Comparison of ENCODE assay signal across 8 cellular contexts in genomic region chr1:205592443-205593003, GRCh38. TPM values are rescaled to one million over a fixed set of nuclear protein-coding genes. Genes with fewer than 3 reads are reported as not detected.
DNase-seq lines count a peak whose midpoint lies in the region; ATAC-seq, FAIRE-seq and TF ChIP-seq lines count a peak whose summit lies in the region.

No MANE protein-coding gene starts in this region.

- H3K27me3 Mint-ChIP-seq in activated naive CD4-positive, alpha-beta T cell treated with anti-CD3 and anti-CD28 coated beads for 36 hours (ENCODE audit: low read depth): no peaks in the 10 kb centered on the region
- no peaks in the 10 kb centered on the region for H3K27me3 Mint-ChIP-seq in activated CD8-positive, alpha-beta memory T cell treated with anti-CD3 and anti-CD28 coated beads, Interleukin-2, amount 10 ng/mL, durations not matched to agents 7 days and 5 days
- H3K27me3 Mint-ChIP-seq in type B pancreatic cell: peaks cover 13% of the 10 kb centered on the region

- FAIRE-seq in kidney (lab: Jason Lieb, UNC): no peak

- in situ Hi-C loops in GM13976 (cut with MboI; ENCODE audit: low sequenced_read_pairs, unreplicated experiment): no loop called here

- peak overlapping the region; percentile 71 for H3K4me3 Mint-ChIP-seq in activated naive CD4-positive, alpha-beta T cell treated with anti-CD3 and anti-CD28 coated beads for 36 hours
- peak overlapping the region; percentile 59 for H3K4me3 Mint-ChIP-seq in activated CD8-positive, alpha-beta memory T cell treated with anti-CD3 and anti-CD28 coated beads, Interleukin-2, amount 10 ng/mL, durations not matched to agents 7 days and 5 days
- peak overlapping the region; percentile 25 for H3K4me3 Mint-ChIP-seq in type B pancreatic cell

- no peak for TF ChIP-seq CTCF in kidney (IDR thresholded peaks at IDR 0.05; ENCODE audit: borderline replicate concordance, extremely low read depth, insufficient read depth)
- TF ChIP-seq CTCF in type B pancreatic cell (conservative IDR thresholded peaks at IDR 0.05): no peak
- no peak for TF ChIP-seq CTCF in GM13976 (IDR thresholded peaks at IDR 0.05; ENCODE audit: borderline replicate concordance, control extremely low read depth, extremely low read depth, insufficient read depth, missing control alignments)

- H3K4me3 ChIP-seq in kidney (ENCODE audit: low read length in 2 of 2): peak overlapping the region; percentile 42 to 60

- DNase-seq in activated naive CD4-positive, alpha-beta T cell treated with anti-CD3 and anti-CD28 coated beads for 36 hours: no peak
- no peak for DNase-seq in activated naive CD4-positive, alpha-beta T cell (lab: John Stamatoyannopoulos, UW)
- DNase-seq in activated CD8-positive, alpha-beta memory T cell treated with anti-CD3 and anti-CD28 coated beads, Interleukin-2, amount 10 ng/mL, durations not matched to agents 7 days and 5 days: peak; percentile 35
- DNase-seq in kidney (no peak), type B pancreatic cell (ENCODE audit: extremely low spot score, unreplicated experiment) (peak; percentile 45), NCI-H1092 treated with DMSO at 0.1 percent for 48 hours (lab: John Stamatoyannopoulos, UW) (no peak), GM13976 (ENCODE audit: low spot score) (no peak), NCI-H1436 (lab: John Stamatoyannopoulos, UW) (no peak)

- CTCF ChIA-PET in activated naive CD4-positive, alpha-beta T cell treated with anti-CD3 and anti-CD28 coated beads for 36 hours (lab: Charles Lee): interaction anchor here (0.6 to 9.7 kb wide), 31 partner anchors 8 to 455 kb away, joined by 3 to 390 read pairs (median 9); partner anchors contain the start of gene ELK4
- CTCF ChIA-PET in activated CD8-positive, alpha-beta memory T cell treated with anti-CD3 and anti-CD28 coated beads, Interleukin-2, amount 10 ng/mL, durations not matched to agents 7 days and 5 days (lab: Charles Lee): interaction anchor here (0.8 to 11.8 kb wide), 38 partner anchors 9 to 385 kb away, joined by 3 to 465 read pairs (median 8); partner anchors contain the start of gene ELK4

- H3K27ac Mint-ChIP-seq in activated naive CD4-positive, alpha-beta T cell treated with anti-CD3 and anti-CD28 coated beads for 36 hours: peak overlapping the region; percentile 82
- H3K27ac Mint-ChIP-seq in activated CD8-positive, alpha-beta memory T cell treated with anti-CD3 and anti-CD28 coated beads, Interleukin-2, amount 10 ng/mL, durations not matched to agents 7 days and 5 days: no peak overlapping the region
- no peak overlapping the region for H3K27ac Mint-ChIP-seq in type B pancreatic cell

- H3K36me3 ChIP-seq in kidney (ENCODE audit: control insufficient read depth in 1 of 2, insufficient read depth in 2 of 2, low read length in 2 of 2): peaks cover 0 to 4% of the 10 kb centered on the region in 2 donors

- H3K4me1 ChIP-seq in kidney (ENCODE audit: control insufficient read depth in 1 of 2, insufficient read depth in 1 of 2, low read depth in 1 of 2, low read length in 2 of 2): peaks cover 0 to 3% of the 10 kb centered on the region in 2 donors

- intact Hi-C loops in activated naive CD4-positive, alpha-beta T cell treated with anti-CD3 and anti-CD28 coated beads for 36 hours (cut with micrococcal nuclease): loop anchor here (1.0 to 5.0 kb wide), 6 partner anchors 40 to 385 kb away; partner anchors contain the start of gene ELK4
- intact Hi-C loops in kidney (cut with DNase I): no loop called here

- H3K9ac ChIP-seq in kidney (ENCODE audit: low read length in 2 of 2): no peak overlapping the region

- no peaks in the 10 kb centered on the region for H3K9me3 ChIP-seq in kidney (ENCODE audit: control insufficient read depth in 1 of 2, low read length in 2 of 2)

- H3K36me3 Mint-ChIP-seq in activated naive CD4-positive, alpha-beta T cell treated with anti-CD3 and anti-CD28 coated beads for 36 hours (ENCODE audit: low read depth): peaks cover 12% of the 10 kb centered on the region
- H3K36me3 Mint-ChIP-seq in activated CD8-positive, alpha-beta memory T cell treated with anti-CD3 and anti-CD28 coated beads, Interleukin-2, amount 10 ng/mL, durations not matched to agents 7 days and 5 days: peaks cover 3% of the 10 kb centered on the region
- no peaks in the 10 kb centered on the region for H3K36me3 Mint-ChIP-seq in type B pancreatic cell

- H3K27ac ChIP-seq in kidney (ENCODE audit: low read depth in 2 of 2, low read length in 2 of 2): no peak overlapping the region

- no peak for ATAC-seq in activated CD8-positive, alpha-beta memory T cell treated with anti-CD3 and anti-CD28 coated beads, Interleukin-2, amount 10 ng/mL, durations not matched to agents 7 days and 5 days

- H3K4me1 Mint-ChIP-seq in activated naive CD4-positive, alpha-beta T cell treated with anti-CD3 and anti-CD28 coated beads for 36 hours (ENCODE audit: low read depth): peaks cover 51% of the 10 kb centered on the region
- H3K4me1 Mint-ChIP-seq in activated CD8-positive, alpha-beta memory T cell treated with anti-CD3 and anti-CD28 coated beads, Interleukin-2, amount 10 ng/mL, durations not matched to agents 7 days and 5 days: peaks cover 26% of the 10 kb centered on the region
- H3K4me1 Mint-ChIP-seq in type B pancreatic cell (ENCODE audit: unreplicated experiment): peaks cover 10% of the 10 kb centered on the region

- H3K9me3 Mint-ChIP-seq in activated naive CD4-positive, alpha-beta T cell treated with anti-CD3 and anti-CD28 coated beads for 36 hours: no peaks in the 10 kb centered on the region
- no peaks in the 10 kb centered on the region for H3K9me3 Mint-ChIP-seq in activated CD8-positive, alpha-beta memory T cell treated with anti-CD3 and anti-CD28 coated beads, Interleukin-2, amount 10 ng/mL, durations not matched to agents 7 days and 5 days (ENCODE audit: low read depth)
- no peaks in the 10 kb centered on the region for H3K9me3 Mint-ChIP-seq in type B pancreatic cell

RNA-seq across cellular contexts. Expression of gene ELK4, which starts 39.3 kb away (rescaled TPM):
- total RNA-seq in activated naive CD4-positive, alpha-beta T cell treated with anti-CD3 and anti-CD28 coated beads for 36 hours: 10 to 100 TPM; 60.5 to 62.4 TPM
- 10 to 100 TPM; 70.9 to 79.7 TPM for total RNA-seq in activated CD8-positive, alpha-beta memory T cell treated with anti-CD3 and anti-CD28 coated beads, Interleukin-2, amount 10 ng/mL, durations not matched to agents 7 days and 5 days
- total RNA-seq in kidney (87.3 TPM), type B pancreatic cell (ENCODE audit: low replicate concordance) (20.9 and 27.6 TPM in 2 replicates)
- polyA plus RNA-seq in kidney (ENCODE audit: insufficient read depth, low read depth, low replicate concordance): 4.2 TPM

Comparison
In these comparisons a context has a peak if more than half of its experiments do, and no peak if none do; other contexts are left out.
1. DNase-seq: peak in activated CD8-positive, alpha-beta memory T cell treated with anti-CD3 and anti-CD28 coated beads, Interleukin-2, amount 10 ng/mL, durations not matched to agents 7 days and 5 days (single experiment) and type B pancreatic cell (single experiment); none in activated naive CD4-positive, alpha-beta T cell treated with anti-CD3 and anti-CD28 coated beads for 36 hours (single experiment), activated naive CD4-positive, alpha-beta T cell (0 of 4), kidney (single experiment), NCI-H1092 treated with DMSO at 0.1 percent for 48 hours (single experiment), GM13976 (single experiment) and NCI-H1436 (single experiment).
2. Peak in every context shown above with its lines, with median percentiles within 50 percentile points of each other: H3K4me3 Mint-ChIP-seq.